10 cellular contexts compared by ENCODE assay signal in genomic region chr7:98669417-98670015, GRCh38.
"Had no signal": no experiment of that assay in that cellular context is flagged by ENCODE, and none has a peak within 500 bp of the region (broad histone marks: within the 10 kb centered on the region; RNA-seq: fewer than 3 reads in every experiment).

No MANE protein-coding gene starts in this region.

- H3K27me3 ChIP-seq: upper lobe of right lung had no signal

- ATAC-seq: effector memory CD8-positive, alpha-beta T cell; left colon; natural killer cell treated with Interleukin-12 subunit alpha and Interleukin-12 subunit beta and Interleukin-15 and Interleukin-18, amount 100 ng/mL, for 72 hours; upper lobe of right lung had no signal

- H3K36me3 ChIP-seq: prostate gland, upper lobe of right lung had no signal

- H3K9me3 ChIP-seq: prostate gland, upper lobe of right lung had no signal

- H3K4me3 ChIP-seq: prostate gland, upper lobe of right lung had no signal

- DNase-seq: activated effector memory CD4-positive, alpha-beta T cell treated with Interleukin-2 at 50 U/mL for 16 hours; activated T-cell treated with anti-CD3 and anti-CD28 coated beads, Interleukin-2, amount 50 U/mL, for 1 hour; effector memory CD8-positive, alpha-beta T cell; left colon; nucleus accumbens; stimulated activated CD4-positive, alpha-beta T cell treated with anti-CD3 and anti-CD28 coated beads, Interleukin-4, amount 100 ng/mL, for 24 hours; T-helper 2 cell; upper lobe of right lung had no signal

- H3K27ac ChIP-seq: prostate gland, upper lobe of right lung had no signal

- H3K4me1 ChIP-seq: prostate gland, upper lobe of right lung had no signal
